In the genomic region with DNA sequence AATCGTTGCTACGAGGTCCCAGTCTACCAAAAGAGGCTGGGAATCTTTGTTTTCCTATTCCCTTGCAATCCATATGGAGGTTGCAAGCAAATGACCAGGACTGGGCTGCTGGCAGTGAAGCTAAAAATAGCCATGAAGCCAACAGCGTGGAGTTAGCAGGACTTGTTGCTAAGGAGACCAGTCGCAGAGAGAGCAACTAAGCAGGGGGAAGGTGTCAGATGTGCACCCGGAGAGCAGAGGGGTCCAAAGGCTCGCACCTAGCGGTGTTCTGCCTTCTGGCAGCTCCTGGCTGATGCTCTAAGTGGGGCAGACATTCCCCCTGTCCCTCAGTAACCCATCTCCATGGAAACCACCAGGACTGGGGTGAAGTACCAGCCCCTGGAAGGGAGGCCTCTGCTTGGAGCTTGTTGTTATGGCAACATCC, we compare ENCODE assay signal across 10 cellular contexts.
A peak's percentile ranks its signal among the peaks of the same experiment; 100 is the strongest.
DNase-seq lines count a peak whose midpoint lies in the region; ATAC-seq and TF ChIP-seq lines count a peak whose summit lies in the region.
"Had no signal": no experiment of that assay in that cellular context is flagged by ENCODE, and none has a peak within 500 bp of the region (broad histone marks: within the 10 kb centered on the region; RNA-seq: fewer than 3 reads in every experiment).

No MANE protein-coding gene starts in this region.

- no peak overlapping the region for H3K4me3 Mint-ChIP-seq in progenitor cell of endocrine pancreas (ENCODE audit: low read depth)

- H3K9me3 Mint-ChIP-seq in progenitor cell of endocrine pancreas (ENCODE audit: low read depth), result no peaks in the 10 kb centered on the region

- peaks cover 20% of the 10 kb centered on the region for H3K4me1 Mint-ChIP-seq in progenitor cell of endocrine pancreas (ENCODE audit: low read depth)

- ATAC-seq in GM19324 (IDR thresholded peaks at IDR 0.05; ENCODE audit: low FRiP score, unreplicated experiment), result no peak

- in situ Hi-C loops in astrocyte of the spinal cord (cut with HindIII; ENCODE audit: low sequenced_read_pairs), result no loop called here

- TF ChIP-seq CTCF in astrocyte of the spinal cord (IDR thresholded peaks at IDR 0.05; ENCODE audit: low read depth, low read length), result no peak
- TF ChIP-seq CTCF in progenitor cell of endocrine pancreas (IDR thresholded peaks at IDR 0.05; ENCODE audit: unreplicated experiment), result no peak

- no peak overlapping the region for H3K4me3 ChIP-seq in astrocyte of the spinal cord (ENCODE audit: low read depth, low read length)

- no peak overlapping the region for H3K27ac Mint-ChIP-seq in progenitor cell of endocrine pancreas

- H3K36me3 Mint-ChIP-seq in progenitor cell of endocrine pancreas (ENCODE audit: insufficient read depth), result peaks cover 14% of the 10 kb centered on the region

- peaks cover 3% of the 10 kb centered on the region for H3K27me3 Mint-ChIP-seq in progenitor cell of endocrine pancreas

- peak; percentile 49 for DNase-seq in NCI-H345 (lab: John Stamatoyannopoulos, UW)
- no peak for DNase-seq in NCI-H345 treated with DMSO at 0.1 percent for 48 hours (lab: John Stamatoyannopoulos, UW; ENCODE audit: unreplicated experiment)
- peak; percentile 71 for DNase-seq in astrocyte of the spinal cord (ENCODE audit: low read depth, low spot score)
- DNase-seq in inferior parietal cortex (ENCODE audit: extremely low spot score), result peak; percentile 59
- peak; percentile 72 for DNase-seq in superior temporal gyrus (ENCODE audit: extremely low spot score)
- no peak for DNase-seq in progenitor cell of endocrine pancreas (ENCODE audit: low spot score, unreplicated experiment)
- DNase-seq in DMS114 treated with DMSO at 0.1 percent for 48 hours (lab: John Stamatoyannopoulos, UW; ENCODE audit: unreplicated experiment), result no peak
- DNase-seq: ACHN, foreskin melanocyte had no signal

Comparison
In these comparisons a context has a peak if more than half of its experiments do, and no peak if none do; other contexts are left out.
1. DNase-seq: peak in NCI-H345 (single experiment), astrocyte of the spinal cord (single experiment), inferior parietal cortex (single experiment) and superior temporal gyrus (single experiment); none in NCI-H345 treated with DMSO at 0.1 percent for 48 hours (single experiment), progenitor cell of endocrine pancreas (single experiment) and DMS114 treated with DMSO at 0.1 percent for 48 hours (single experiment).